In the genomic region with DNA sequence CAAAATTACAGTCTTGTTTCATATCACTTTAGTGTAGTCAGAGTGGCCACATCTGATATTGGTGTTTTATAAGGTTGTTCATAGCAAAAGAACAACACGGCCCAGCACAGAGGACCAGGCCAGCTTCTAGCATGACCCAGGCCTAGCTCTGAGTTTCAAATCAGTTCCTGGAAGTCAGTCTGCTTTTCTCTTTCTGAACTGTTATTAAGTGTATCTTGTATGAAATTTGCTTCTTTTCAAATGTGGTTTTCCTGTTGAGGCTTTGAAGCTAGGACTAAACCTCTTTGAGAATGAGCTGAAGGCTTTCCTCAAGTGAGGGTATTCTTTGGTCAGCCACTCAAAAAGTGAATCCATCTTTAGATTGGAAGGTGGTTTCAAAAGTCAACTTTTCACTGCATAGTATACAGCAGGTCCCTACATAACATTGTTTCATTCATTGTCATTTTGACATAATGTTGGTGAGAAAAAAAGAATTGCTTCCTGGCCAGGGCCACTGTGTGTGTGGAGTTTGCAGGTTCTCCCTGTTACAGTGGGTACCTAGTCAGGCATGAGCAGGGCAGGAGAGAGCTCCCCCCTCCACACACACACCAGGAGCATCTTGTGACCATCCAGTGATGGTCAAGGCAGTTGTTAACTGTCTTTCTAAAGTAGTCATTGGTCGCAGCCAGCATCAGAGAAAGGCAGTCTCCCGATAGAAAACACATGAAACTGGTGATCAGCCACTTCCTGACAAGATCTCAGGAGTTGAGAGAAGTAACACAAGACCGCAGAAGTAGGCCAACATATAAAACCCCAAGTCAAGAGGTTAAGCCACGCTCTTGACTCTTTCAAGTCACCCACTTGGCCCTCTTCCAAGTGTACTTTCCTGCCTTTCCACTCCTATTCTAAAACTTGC, we compare ENCODE assay signal across 10 cellular contexts. TPM values are rescaled to one million over a fixed set of nuclear protein-coding genes. Genes with fewer than 3 reads are reported as not detected.
DNase-seq lines count a peak whose midpoint lies in the region; ATAC-seq and TF ChIP-seq lines count a peak whose summit lies in the region.
"Had no signal": no experiment of that assay in that cellular context is flagged by ENCODE, and none has a peak within 500 bp of the region (broad histone marks: within the 10 kb centered on the region; RNA-seq: fewer than 3 reads in every experiment).

No MANE protein-coding gene starts in this region.

- H3K4me1 Mint-ChIP-seq in activated CD4-positive, alpha-beta memory T cell treated with anti-CD3 and anti-CD28 coated beads for 36 hours (ENCODE audit: low read depth) = peaks cover 59% of the 10 kb centered on the region
- H3K4me1 Mint-ChIP-seq in natural killer cell treated with Interleukin-12 subunit alpha and Interleukin-12 subunit beta and Interleukin-15 and Interleukin-18, amount 100 ng/mL, for 72 hours (ENCODE audit: low read depth in 2 of 2) = peaks cover 63 to 78% of the 10 kb centered on the region in 2 donors
- H3K4me1 Mint-ChIP-seq: activated B cell treated with CpG ODN at 0.5 μM for 24 hours had no signal

- H3K4me1 ChIP-seq in right cardiac atrium (ENCODE audit: control insufficient read depth, insufficient read depth, low read length) = peaks cover 5% of the 10 kb centered on the region
- H3K4me1 ChIP-seq in A673 (ENCODE audit: insufficient read depth, low read length, poor library complexity, severe bottlenecking) = no peaks in the 10 kb centered on the region
- H3K4me1 ChIP-seq: tibial artery had no signal

- CTCF ChIA-PET in activated CD4-positive, alpha-beta memory T cell treated with anti-CD3 and anti-CD28 coated beads for 36 hours (lab: Charles Lee) = interaction anchor here (0.6 to 1.2 kb wide), 6 partner anchors 9 to 309 kb away, joined by 3 to 4 read pairs (median 3); no protein-coding TSS in a partner anchor
- CTCF ChIA-PET in A673 (lab: Charles Lee) = no interaction called here

- TF ChIP-seq CTCF in A673 (conservative IDR thresholded peaks at IDR 0.05; ENCODE audit: low read depth, low read length) = no peak

- peaks cover 10% of the 10 kb centered on the region for H3K36me3 Mint-ChIP-seq in activated CD4-positive, alpha-beta memory T cell treated with anti-CD3 and anti-CD28 coated beads for 36 hours
- peaks cover 25% of the 10 kb centered on the region for H3K36me3 Mint-ChIP-seq in natural killer cell treated with Interleukin-12 subunit alpha and Interleukin-12 subunit beta and Interleukin-15 and Interleukin-18, amount 100 ng/mL, for 72 hours

- H3K4me3 ChIP-seq in right cardiac atrium (ENCODE audit: low read length) (no peak overlapping the region), A673 (ENCODE audit: low read depth, low read length, poor library complexity, severe bottlenecking) (no peak overlapping the region)
- H3K4me3 ChIP-seq: tibial artery had no signal

- WGBS in right cardiac atrium = 73% methylated on average over 5 of the region's 5 CpGs

- no peak overlapping the region for H3K27ac ChIP-seq in right cardiac atrium (ENCODE audit: low read length)
- H3K27ac ChIP-seq in A673 (ENCODE audit: low read depth, low read length, poor library complexity, severe bottlenecking) = no peak overlapping the region
- H3K27ac ChIP-seq: tibial artery had no signal

- peak; percentile 67 for ATAC-seq in GM19043 (IDR thresholded peaks at IDR 0.05; ENCODE audit: low read depth, unreplicated experiment)
- peak; percentile 48 for ATAC-seq in HG03521 (IDR thresholded peaks at IDR 0.05; ENCODE audit: unreplicated experiment)
- peak; percentile 85 to 86 for ATAC-seq in natural killer cell treated with Interleukin-12 subunit alpha and Interleukin-12 subunit beta and Interleukin-15 and Interleukin-18, amount 100 ng/mL, for 72 hours
- ATAC-seq in right cardiac atrium = no peak

- H3K9me3 Mint-ChIP-seq in activated CD4-positive, alpha-beta memory T cell treated with anti-CD3 and anti-CD28 coated beads for 36 hours = no peaks in the 10 kb centered on the region
- H3K9me3 Mint-ChIP-seq in natural killer cell treated with Interleukin-12 subunit alpha and Interleukin-12 subunit beta and Interleukin-15 and Interleukin-18, amount 100 ng/mL, for 72 hours = no peaks in the 10 kb centered on the region
- H3K9me3 Mint-ChIP-seq: activated B cell treated with CpG ODN at 0.5 μM for 24 hours had no signal

- BruUV-seq in A673 (replicated peaks; lab: Mats Ljungman, UMichigan) = no TSS peak

- DNase-seq in activated CD4-positive, alpha-beta memory T cell treated with anti-CD3 and anti-CD28 coated beads for 36 hours = peak; percentile 55
- peak; percentile 69 for DNase-seq in natural killer cell treated with Interleukin-12 subunit alpha and Interleukin-12 subunit beta and Interleukin-15 and Interleukin-18, amount 100 ng/mL, for 72 hours (ENCODE audit: low spot score)
- DNase-seq in NCI-H526 treated with DMSO at 0.1 percent for 48 hours (lab: John Stamatoyannopoulos, UW) (no peak), right cardiac atrium (no peak), A673 (ENCODE audit: low spot score) (no peak), head of caudate nucleus (no peak)
- DNase-seq: activated B cell treated with CpG ODN at 0.5 μM for 24 hours, tibial artery had no signal

- H3K9me3 ChIP-seq in right cardiac atrium (ENCODE audit: control insufficient read depth, low read length) = no peaks in the 10 kb centered on the region
- H3K9me3 ChIP-seq in A673 (ENCODE audit: low read depth, low read length, poor library complexity, severe bottlenecking) = no peaks in the 10 kb centered on the region

- no peaks in the 10 kb centered on the region for H3K27me3 Mint-ChIP-seq in activated CD4-positive, alpha-beta memory T cell treated with anti-CD3 and anti-CD28 coated beads for 36 hours
- no peaks in the 10 kb centered on the region for H3K27me3 Mint-ChIP-seq in natural killer cell treated with Interleukin-12 subunit alpha and Interleukin-12 subunit beta and Interleukin-15 and Interleukin-18, amount 100 ng/mL, for 72 hours
- H3K27me3 Mint-ChIP-seq: activated B cell treated with CpG ODN at 0.5 μM for 24 hours had no signal

- intact Hi-C loops in activated CD4-positive, alpha-beta memory T cell treated with anti-CD3 and anti-CD28 coated beads for 36 hours (cut with micrococcal nuclease) = loop anchor here (2.0 to 10.0 kb wide), 3 partner anchors 23 to 875 kb away; partner anchors contain the start of gene SKA1
- intact Hi-C loops in right cardiac atrium (cut with DNase I) (no loop called here), A673 (cut with micrococcal nuclease; ENCODE audit: unreplicated experiment) (no loop called here), head of caudate nucleus (cut with DNase I) (no loop called here)

- no peaks in the 10 kb centered on the region for H3K27me3 ChIP-seq in right cardiac atrium (ENCODE audit: control insufficient read depth, insufficient read depth)
- no peaks in the 10 kb centered on the region for H3K27me3 ChIP-seq in A673 (replicated peaks; ENCODE audit: insufficient read depth, low read depth, low read length, poor library complexity)
- H3K27me3 ChIP-seq: tibial artery had no signal

- no peaks in the 10 kb centered on the region for H3K36me3 ChIP-seq in A673 (ENCODE audit: insufficient read depth, low read length, poor library complexity, severe bottlenecking)
- H3K36me3 ChIP-seq: tibial artery had no signal

- POLR2A ChIA-PET in activated CD4-positive, alpha-beta memory T cell treated with anti-CD3 and anti-CD28 coated beads for 36 hours (lab: Charles Lee) = no interaction called here
- POLR2A ChIA-PET in A673 (lab: Charles Lee; ENCODE audit: low non-redundant PET) = interaction anchor here (0.6 kb wide), 1 partner anchor 1520 kb away, joined by 3 read pairs; no protein-coding TSS in a partner anchor

- H3K4me3 Mint-ChIP-seq in activated CD4-positive, alpha-beta memory T cell treated with anti-CD3 and anti-CD28 coated beads for 36 hours = peak overlapping the region; percentile 48
- H3K4me3 Mint-ChIP-seq in natural killer cell treated with Interleukin-12 subunit alpha and Interleukin-12 subunit beta and Interleukin-15 and Interleukin-18, amount 100 ng/mL, for 72 hours = peak overlapping the region; percentile 78
- H3K4me3 Mint-ChIP-seq: activated B cell treated with CpG ODN at 0.5 μM for 24 hours had no signal

- peak overlapping the region; percentile 57 for H3K27ac Mint-ChIP-seq in activated CD4-positive, alpha-beta memory T cell treated with anti-CD3 and anti-CD28 coated beads for 36 hours
- H3K27ac Mint-ChIP-seq in natural killer cell treated with Interleukin-12 subunit alpha and Interleukin-12 subunit beta and Interleukin-15 and Interleukin-18, amount 100 ng/mL, for 72 hours = peak overlapping the region; percentile 94 to 98
- H3K27ac Mint-ChIP-seq: activated B cell treated with CpG ODN at 0.5 μM for 24 hours had no signal

RNA-seq across cellular contexts. Expression of gene ACAA2, which starts 6.7 kb away (rescaled TPM):
- total RNA-seq in activated CD4-positive, alpha-beta memory T cell treated with anti-CD3 and anti-CD28 coated beads for 36 hours = 10 to 100 TPM; 77.9 to 78.4 TPM
- 100 to 1,000 TPM in 1 of 2 donors, 10 to 100 TPM in 1; 63.7 to 125 TPM for total RNA-seq in natural killer cell treated with Interleukin-12 subunit alpha and Interleukin-12 subunit beta and Interleukin-15 and Interleukin-18, amount 100 ng/mL, for 72 hours
- total RNA-seq in right cardiac atrium = 100 to 1,000 TPM in 3 of 4 donors, 10 to 100 TPM in 1; 95.8 to 145 (median 123) TPM
- polyA plus RNA-seq in right cardiac atrium = 146 TPM
- 51.1 and 60.6 TPM in 2 replicates for total RNA-seq in A673 (2021)

Comparison
In these comparisons a context has a peak if more than half of its experiments do, and no peak if none do; other contexts are left out.
1. ATAC-seq: peak in GM19043 (single experiment), HG03521 (single experiment) and natural killer cell treated with Interleukin-12 subunit alpha and Interleukin-12 subunit beta and Interleukin-15 and Interleukin-18, amount 100 ng/mL, for 72 hours (2 of 2); none in right cardiac atrium (0 of 2).
2. DNase-seq: peak in activated CD4-positive, alpha-beta memory T cell treated with anti-CD3 and anti-CD28 coated beads for 36 hours (single experiment) and natural killer cell treated with Interleukin-12 subunit alpha and Interleukin-12 subunit beta and Interleukin-15 and Interleukin-18, amount 100 ng/mL, for 72 hours (single experiment); none in NCI-H526 treated with DMSO at 0.1 percent for 48 hours (single experiment), right cardiac atrium (0 of 3), A673 (single experiment) and head of caudate nucleus (0 of 42).